8 cellular contexts compared by ENCODE assay signal in genomic region chr3:120284702-120285507, GRCh38. TPM values are rescaled to one million over a fixed set of nuclear protein-coding genes. Genes with fewer than 3 reads are reported as not detected.
DNase-seq lines count a peak whose midpoint lies in the region; ATAC-seq and TF ChIP-seq lines count a peak whose summit lies in the region.

GPR156 (minus strand) TSS chr3:120285222; CDS start chr3:120244098, 41,124 bp downstream.

- H3K27ac ChIP-seq in fibroblast of lung (ENCODE audit: insufficient read depth, low read length) (no peak within 1 kb of the TSS), osteoblast (ENCODE audit: low read depth, low read length) (no peak within 1 kb of the TSS)

- H3K79me2 ChIP-seq in fibroblast of lung (ENCODE audit: control insufficient read depth, insufficient read depth, low read length) (no peaks in the 10 kb centered on the region), osteoblast (ENCODE audit: insufficient read depth, low read length) (no peaks in the 10 kb centered on the region)

- peak within 1 kb of the TSS; percentile 42 for H3K4me3 ChIP-seq in NT2/D1 (ENCODE audit: insufficient read length, low read depth)
- peak within 1 kb of the TSS; percentile 40 to 66 (median 52) for H3K4me3 ChIP-seq in fibroblast of lung (replicated peaks in 1 of 4; ENCODE audit: control extremely low read depth in 1 of 4, insufficient read depth in 1 of 4, low read depth in 3 of 4, low read length in 4 of 4)
- peak within 1 kb of the TSS; percentile 70 for H3K4me3 ChIP-seq in osteoblast (ENCODE audit: insufficient read depth, low read length)

- H2AFZ ChIP-seq in fibroblast of lung (ENCODE audit: low read length) = peak within 1 kb of the TSS; percentile 44
- H2AFZ ChIP-seq in osteoblast (ENCODE audit: low read length) = peak within 1 kb of the TSS; percentile 68

- no peak for TF ChIP-seq CTCF in fibroblast of lung (conservative IDR thresholded peaks at IDR 0.05 in 1 of 2, IDR thresholded peaks at IDR 0.05 in 1 of 2; ENCODE audit: low read depth in 1 of 2, low read length in 2 of 2)
- TF ChIP-seq CTCF in osteoblast (IDR thresholded peaks at IDR 0.05; ENCODE audit: extremely low read depth, low read depth, low read length) = no peak

- H3K36me3 ChIP-seq in ES-I3 (ENCODE audit: insufficient read depth, low read length) (no peaks in the 10 kb centered on the region), NT2/D1 (ENCODE audit: insufficient read depth, insufficient read length, low read length) (no peaks in the 10 kb centered on the region), fibroblast of lung (ENCODE audit: control insufficient read depth, insufficient read depth, low read length) (no peaks in the 10 kb centered on the region), osteoblast (ENCODE audit: insufficient read depth, low read length) (no peaks in the 10 kb centered on the region)

- H3K9ac ChIP-seq in ES-I3 (ENCODE audit: low read depth, low read length) = peak within 1 kb of the TSS; percentile 89
- peak within 1 kb of the TSS; percentile 23 for H3K9ac ChIP-seq in NT2/D1 (ENCODE audit: insufficient read length, low read depth)
- H3K9ac ChIP-seq in fibroblast of lung (ENCODE audit: insufficient read depth, low read length) = peak within 1 kb of the TSS; percentile 16

- ATAC-seq in HG02571 (IDR thresholded peaks at IDR 0.05; ENCODE audit: unreplicated experiment) (no peak), HG03108 (IDR thresholded peaks at IDR 0.05; ENCODE audit: unreplicated experiment) (no peak), HG03378 (IDR thresholded peaks at IDR 0.05; ENCODE audit: unreplicated experiment) (no peak)

- H3K4me2 ChIP-seq in fibroblast of lung (ENCODE audit: extremely low read depth, insufficient read depth, low read length) (peak within 1 kb of the TSS; percentile 71), osteoblast (ENCODE audit: insufficient read depth, low read length) (peak within 1 kb of the TSS; percentile 82)

- no peaks in the 10 kb centered on the region for H3K9me3 ChIP-seq in ES-I3 (ENCODE audit: control insufficient read depth, insufficient read depth, low read length)
- H3K9me3 ChIP-seq in NT2/D1 (ENCODE audit: insufficient read depth, low read length) = no peaks in the 10 kb centered on the region
- no peaks in the 10 kb centered on the region for H3K9me3 ChIP-seq in fibroblast of lung (ENCODE audit: control insufficient read depth, insufficient read depth, low read depth, low read length)
- H3K9me3 ChIP-seq in osteoblast (ENCODE audit: low read depth, low read length) = no peaks in the 10 kb centered on the region

- H3K4me1 ChIP-seq in ES-I3 (ENCODE audit: insufficient read depth, low read length) (no peaks in the 10 kb centered on the region), NT2/D1 (ENCODE audit: insufficient read depth, insufficient read length) (no peaks in the 10 kb centered on the region), fibroblast of lung (ENCODE audit: control insufficient read depth, extremely low read depth, insufficient read depth, low read length) (no peaks in the 10 kb centered on the region), osteoblast (ENCODE audit: insufficient read depth, low read length) (no peaks in the 10 kb centered on the region)

- H3K27me3 ChIP-seq in NT2/D1 (ENCODE audit: insufficient read depth, insufficient read length) (peaks cover 21% of the 10 kb centered on the region), fibroblast of lung (ENCODE audit: control insufficient read depth, insufficient read depth, low read length) (peaks cover 3% of the 10 kb centered on the region), osteoblast (ENCODE audit: insufficient read depth, low read length) (peaks cover 37% of the 10 kb centered on the region)

- DNase-seq in NT2/D1 (ENCODE audit: low read depth, low spot score) (no peak), fibroblast of lung (ENCODE audit: low read depth in 2 of 2) (peak in 1 of 2 donors; percentile 35), osteoblast (ENCODE audit: insufficient read length, low spot score, missing footprints) (peak; percentile 94), H4 (ENCODE audit: low spot score) (no peak)

- H4K20me1 ChIP-seq in fibroblast of lung (ENCODE audit: control insufficient read depth, extremely low read depth, insufficient read depth, low read length) (no peaks in the 10 kb centered on the region), osteoblast (ENCODE audit: insufficient read depth, low read length) (no peaks in the 10 kb centered on the region)

RNA-seq across cellular contexts. Expression of gene GPR156, which starts in this region (rescaled TPM):
- under 0.01 and 0.33 TPM in 2 replicates for total RNA-seq in fibroblast of lung
- 0.42 and 0.45 TPM in 2 replicates for polyA plus RNA-seq in fibroblast of lung
- 0.23 and 0.26 TPM in 2 replicates for polyA plus RNA-seq in fibroblast of lung (2012)
- polyA minus RNA-seq in fibroblast of lung (ENCODE audit: low replicate concordance) = 0.24 TPM in 1 of 2 replicates, not detected in the other
- total RNA-seq in osteoblast = 0.88 and 1.4 TPM in 2 replicates
- 0.64 and 0.66 TPM in 2 replicates for total RNA-seq in H4 (2014; rRNA removed; shearing (Covaris generic))

Comparison
In these comparisons a context has a peak if more than half of its experiments do, and no peak if none do; other contexts are left out.
1. H3K9ac ChIP-seq: peak in every context shown above with its lines; median percentile 89 in ES-I3; 23 in NT2/D1; 16 in fibroblast of lung.